ENCODE assay signal across 9 cellular contexts in the genomic region with DNA sequence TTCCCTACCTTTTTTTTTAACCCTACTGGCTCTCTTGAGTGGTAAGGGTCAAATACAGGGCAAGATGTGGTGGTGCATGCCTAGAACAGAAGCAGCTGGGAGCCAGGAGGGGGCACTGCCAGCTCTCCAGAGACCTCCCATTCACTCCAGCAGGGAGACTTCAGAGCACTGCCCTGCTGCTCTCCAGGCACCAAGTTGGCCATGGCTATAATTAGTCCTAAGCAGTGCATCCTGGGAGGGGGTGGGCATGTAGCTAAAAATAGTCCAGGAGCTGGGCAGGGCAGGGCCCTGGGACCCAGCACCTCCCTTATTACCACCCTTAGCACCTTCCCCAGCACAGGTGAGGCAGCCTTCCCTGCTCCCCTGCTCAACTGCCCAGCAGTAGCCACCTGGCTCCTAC. TPM values are rescaled to one million over a fixed set of nuclear protein-coding genes. Genes with fewer than 3 reads are reported as not detected.
A peak's percentile ranks its signal among the peaks of the same experiment; 100 is the strongest.
DNase-seq lines count a peak whose midpoint lies in the region; ATAC-seq, FAIRE-seq and TF ChIP-seq lines count a peak whose summit lies in the region.
"Had no signal": no experiment of that assay in that cellular context is flagged by ENCODE, and none has a peak within 500 bp of the region (broad histone marks: within the 10 kb centered on the region; RNA-seq: fewer than 3 reads in every experiment).

No MANE protein-coding gene starts in this region.

- H3K4me1 Mint-ChIP-seq in activated T-helper 17 cell treated with anti-CD3 and anti-CD28 coated beads, Interleukin-2, amount 50 U/mL, for 72 hours = peaks cover 36% of the 10 kb centered on the region
- H3K4me1 Mint-ChIP-seq in naive thymus-derived CD4-positive, alpha-beta T cell = peaks cover 21 to 65% (median 48%) of the 10 kb centered on the region in 7 donors

- no peak overlapping the region for H3K27ac Mint-ChIP-seq in activated T-helper 17 cell treated with anti-CD3 and anti-CD28 coated beads, Interleukin-2, amount 50 U/mL, for 72 hours
- no peak overlapping the region for H3K27ac Mint-ChIP-seq in naive thymus-derived CD4-positive, alpha-beta T cell

- H3K9me3 ChIP-seq in naive thymus-derived CD4-positive, alpha-beta T cell (ENCODE audit: control insufficient read depth in 2 of 3, low read length in 3 of 3) = no peaks in the 10 kb centered on the region
- H3K9me3 ChIP-seq: lower lobe of right lung had no signal

- H3K27me3 ChIP-seq in HL-60 (ENCODE audit: insufficient read depth, poor library complexity, severe bottlenecking) = peaks cover 11% of the 10 kb centered on the region
- H3K27me3 ChIP-seq in kidney epithelial cell (ENCODE audit: control insufficient read depth, insufficient read depth, low read length) = peaks cover 14% of the 10 kb centered on the region
- no peaks in the 10 kb centered on the region for H3K27me3 ChIP-seq in naive thymus-derived CD4-positive, alpha-beta T cell (ENCODE audit: control insufficient read depth in 2 of 2, insufficient read depth in 2 of 2, low read length in 2 of 2)

- no peaks in the 10 kb centered on the region for H3K9me3 Mint-ChIP-seq in activated T-helper 17 cell treated with anti-CD3 and anti-CD28 coated beads, Interleukin-2, amount 50 U/mL, for 72 hours
- no peaks in the 10 kb centered on the region for H3K9me3 Mint-ChIP-seq in naive thymus-derived CD4-positive, alpha-beta T cell

- H3K36me3 ChIP-seq in kidney epithelial cell (ENCODE audit: control insufficient read depth, insufficient read depth, low read length) = no peaks in the 10 kb centered on the region
- H3K36me3 ChIP-seq in naive thymus-derived CD4-positive, alpha-beta T cell (ENCODE audit: control insufficient read depth in 2 of 3, insufficient read depth in 3 of 3, low read length in 3 of 3) = no peaks in the 10 kb centered on the region
- H3K36me3 ChIP-seq: lower lobe of right lung had no signal

- intact Hi-C loops in naive thymus-derived CD4-positive, alpha-beta T cell (cut with micrococcal nuclease) = loop anchor here in 1 of 2 donors (5.0 to 10.0 kb wide), 2 partner anchors 158 to 496 kb away; partner anchors contain the start of gene NSRP1

- H3K36me3 Mint-ChIP-seq in activated T-helper 17 cell treated with anti-CD3 and anti-CD28 coated beads, Interleukin-2, amount 50 U/mL, for 72 hours (ENCODE audit: low read depth) = no peaks in the 10 kb centered on the region
- H3K36me3 Mint-ChIP-seq in naive thymus-derived CD4-positive, alpha-beta T cell = no peaks in the 10 kb centered on the region

- H3K4me3 ChIP-seq in HL-60 (replicated peaks; ENCODE audit: insufficient read depth, low read length) = no peak overlapping the region
- H3K4me3 ChIP-seq in kidney epithelial cell (ENCODE audit: low read depth, low read length) = no peak overlapping the region
- no peak overlapping the region for H3K4me3 ChIP-seq in naive thymus-derived CD4-positive, alpha-beta T cell (ENCODE audit: low read length)
- H3K4me3 ChIP-seq: lower lobe of right lung had no signal

- no peaks in the 10 kb centered on the region for H3K27me3 Mint-ChIP-seq in activated T-helper 17 cell treated with anti-CD3 and anti-CD28 coated beads, Interleukin-2, amount 50 U/mL, for 72 hours
- peaks cover 0 to 21% (median 0%) of the 10 kb centered on the region in 5 donors for H3K27me3 Mint-ChIP-seq in naive thymus-derived CD4-positive, alpha-beta T cell

- POLR2A ChIA-PET in HEK293T (lab: Yijun Ruan, JAX) = no interaction called here
- POLR2A ChIA-PET in naive thymus-derived CD4-positive, alpha-beta T cell (lab: Charles Lee) = interaction anchor here (1.7 to 4.6 kb wide), 3 partner anchors 27 to 160 kb away, joined by 3 to 59 read pairs (median 5); partner anchors contain the start of genes ANKRD13B and GIT1

- peak overlapping the region; percentile 85 for H3K4me3 Mint-ChIP-seq in activated T-helper 17 cell treated with anti-CD3 and anti-CD28 coated beads, Interleukin-2, amount 50 U/mL, for 72 hours
- peak overlapping the region in 3 of 10 donors; percentile 20 to 93 (median 29) for H3K4me3 Mint-ChIP-seq in naive thymus-derived CD4-positive, alpha-beta T cell

- no peak for FAIRE-seq in D721Med (lab: Jason Lieb, UNC)

- no peak for DNase-seq in D721Med (ENCODE audit: insufficient read length, low spot score)
- peak in 1 of 2 experiments; percentile 24 for DNase-seq in HL-60 (ENCODE audit: low read depth in 1 of 2, low spot score in 1 of 2)
- no peak for DNase-seq in kidney epithelial cell (ENCODE audit: low read depth)
- DNase-seq in HEK293T (ENCODE audit: extremely low spot score) = no peak
- DNase-seq in naive thymus-derived CD4-positive, alpha-beta T cell = no peak
- DNase-seq: lower lobe of right lung had no signal

- peaks cover 29 to 41% of the 10 kb centered on the region in 2 donors for H3K4me1 ChIP-seq in naive thymus-derived CD4-positive, alpha-beta T cell (ENCODE audit: control insufficient read depth in 2 of 2, insufficient read depth in 2 of 2, low read length in 2 of 2)

- no peak for ATAC-seq in activated T-helper 17 cell treated with anti-CD3 and anti-CD28 coated beads, Interleukin-2, amount 50 U/mL, for 72 hours (replicated peaks)
- ATAC-seq in GM18498 (IDR thresholded peaks at IDR 0.05; ENCODE audit: unreplicated experiment) (no peak), GM21825 (IDR thresholded peaks at IDR 0.05; ENCODE audit: unreplicated experiment) (no peak)
- ATAC-seq in naive thymus-derived CD4-positive, alpha-beta T cell = no peak
- ATAC-seq: lower lobe of right lung had no signal

- H3K27ac ChIP-seq in HL-60 (replicated peaks) = no peak overlapping the region
- H3K27ac ChIP-seq in naive thymus-derived CD4-positive, alpha-beta T cell (ENCODE audit: low read depth, low read length) = no peak overlapping the region
- H3K27ac ChIP-seq: lower lobe of right lung had no signal

- peak; percentile 36 for TF ChIP-seq CTCF in D721Med (IDR thresholded peaks at IDR 0.05; ENCODE audit: insufficient read depth, missing control alignments)
- TF ChIP-seq CTCF in HL-60 (IDR thresholded peaks at IDR 0.05; ENCODE audit: insufficient read depth, low read length) = peak; percentile 3
- peak; percentile 54 for TF ChIP-seq CTCF in kidney epithelial cell (IDR thresholded peaks at IDR 0.05; ENCODE audit: insufficient read depth, low read length, poor library complexity, severe bottlenecking)

- CTCF ChIA-PET in HEK293T (lab: Yijun Ruan, JAX) = interaction anchor here (0.6 kb wide), 1 partner anchor 192 kb away, joined by 3 read pairs; no protein-coding TSS in a partner anchor
- CTCF ChIA-PET in naive thymus-derived CD4-positive, alpha-beta T cell (lab: Charles Lee) = interaction anchor here (6.4 kb wide), 1 partner anchor 159 kb away, joined by 37 read pairs; no protein-coding TSS in a partner anchor

TF ChIP-seq in HEK293T, 16 proteins besides CTCF, POLR2A, EP300 and RAD21 (continues in another document):
- TF ChIP-seq HDGF (IDR thresholded peaks at IDR 0.05; ENCODE audit: borderline replicate concordance) = no peak
- no peak for TF ChIP-seq LEF1 (IDR thresholded peaks at IDR 0.05; ENCODE audit: borderline replicate concordance)
- no peak for TF ChIP-seq CTBP1 (IDR thresholded peaks at IDR 0.05; ENCODE audit: borderline replicate concordance)
- no peak for TF ChIP-seq L3MBTL2 (conservative IDR thresholded peaks at IDR 0.05)
- TF ChIP-seq NFRKB (IDR thresholded peaks at IDR 0.05) = no peak
- TF ChIP-seq TARDBP (IDR thresholded peaks at IDR 0.05) = no peak
- no peak for TF ChIP-seq ZNF384 (IDR thresholded peaks at IDR 0.05)
- no peak for TF ChIP-seq SP1 (IDR thresholded peaks at IDR 0.05)
- TF ChIP-seq, protein P1, sequence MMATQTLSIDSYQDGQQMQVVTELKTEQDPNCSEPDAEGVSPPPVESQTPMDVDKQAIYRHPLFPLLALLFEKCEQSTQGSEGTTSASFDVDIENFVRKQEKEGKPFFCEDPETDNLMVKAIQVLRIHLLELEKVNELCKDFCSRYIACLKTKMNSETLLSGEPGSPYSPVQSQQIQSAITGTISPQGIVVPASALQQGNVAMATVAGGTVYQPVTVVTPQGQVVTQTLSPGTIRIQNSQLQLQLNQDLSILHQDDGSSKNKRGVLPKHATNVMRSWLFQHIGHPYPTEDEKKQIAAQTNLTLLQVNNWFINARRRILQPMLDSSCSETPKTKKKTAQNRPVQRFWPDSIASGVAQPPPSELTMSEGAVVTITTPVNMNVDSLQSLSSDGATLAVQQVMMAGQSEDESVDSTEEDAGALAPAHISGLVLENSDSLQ (IDR thresholded peaks at IDR 0.05) = no peak
- TF ChIP-seq FOXK2 (IDR thresholded peaks at IDR 0.05) = no peak
- no peak for TF ChIP-seq SUZ12 (IDR thresholded peaks at IDR 0.05)
- no peak for TF ChIP-seq FOXA1 (IDR thresholded peaks at IDR 0.05)
- TF ChIP-seq FOXM1 (IDR thresholded peaks at IDR 0.05; ENCODE audit: borderline replicate concordance) = no peak
- no peak for TF ChIP-seq ARNT (IDR thresholded peaks at IDR 0.05)
- TF ChIP-seq BHLHE40 (IDR thresholded peaks at IDR 0.05; ENCODE audit: borderline replicate concordance) = no peak

RNA-seq across cellular contexts. Expression of gene CORO6, which starts 3.5 kb away (rescaled TPM):
- 10 to 100 TPM in 1 of 2 donors, 1 to 10 TPM in 1; 2.5 to 12.0 TPM for total RNA-seq in activated T-helper 17 cell treated with anti-CD3 and anti-CD28 coated beads, Interleukin-2, amount 50 U/mL, for 72 hours
- 2.2 and 2.7 TPM in 2 replicates for total RNA-seq in kidney epithelial cell
- 1 to 10 TPM; 1.4 to 3.1 (median 1.7) TPM for total RNA-seq in naive thymus-derived CD4-positive, alpha-beta T cell
- under 1 TPM; 0.15 to 0.35 TPM for polyA plus RNA-seq in naive thymus-derived CD4-positive, alpha-beta T cell

RNA-seq across cellular contexts. Expression of gene ANKRD13B, which starts 26.3 kb away (rescaled TPM):
- 10 to 100 TPM; 10.4 to 27.7 TPM for total RNA-seq in activated T-helper 17 cell treated with anti-CD3 and anti-CD28 coated beads, Interleukin-2, amount 50 U/mL, for 72 hours
- total RNA-seq in kidney epithelial cell = 13.1 and 13.8 TPM in 2 replicates
- total RNA-seq in naive thymus-derived CD4-positive, alpha-beta T cell = 1 to 10 TPM in 3 of 5 experiments, under 1 TPM in 2; 0.70 to 9.8 (median 1.5) TPM
- under 1 TPM in 1 of 2 donors, not detected in 1; 0.51 TPM for polyA plus RNA-seq in naive thymus-derived CD4-positive, alpha-beta T cell

RNA-seq across cellular contexts. Expression of gene GIT1, which starts 29.8 kb away (rescaled TPM):
- 10 to 100 TPM; 52.4 to 65.7 TPM for total RNA-seq in activated T-helper 17 cell treated with anti-CD3 and anti-CD28 coated beads, Interleukin-2, amount 50 U/mL, for 72 hours
- 63.8 and 89.8 TPM in 2 replicates for total RNA-seq in kidney epithelial cell
- total RNA-seq in naive thymus-derived CD4-positive, alpha-beta T cell = 10 to 100 TPM; 42.5 to 76.3 (median 62.4) TPM
- 10 to 100 TPM in 1 of 2 donors, 1 to 10 TPM in 1; 6.8 to 20.0 TPM for polyA plus RNA-seq in naive thymus-derived CD4-positive, alpha-beta T cell

RNA-seq across cellular contexts. Expression of gene TP53I13, which starts 50.8 kb away (rescaled TPM):
- 10 to 100 TPM; 45.7 to 58.1 TPM for total RNA-seq in activated T-helper 17 cell treated with anti-CD3 and anti-CD28 coated beads, Interleukin-2, amount 50 U/mL, for 72 hours
- total RNA-seq in kidney epithelial cell = 68.4 and 70.4 TPM in 2 replicates
- 10 to 100 TPM; 61.6 to 87.5 (median 62.8) TPM for total RNA-seq in naive thymus-derived CD4-positive, alpha-beta T cell
- polyA plus RNA-seq in naive thymus-derived CD4-positive, alpha-beta T cell = 10 to 100 TPM; 19.3 to 26.8 TPM

RNA-seq across cellular contexts. Expression of gene ABHD15, which starts 52.4 kb away (rescaled TPM):
- 10 to 100 TPM; 10.1 to 15.1 TPM for total RNA-seq in activated T-helper 17 cell treated with anti-CD3 and anti-CD28 coated beads, Interleukin-2, amount 50 U/mL, for 72 hours
- total RNA-seq in kidney epithelial cell = 6.4 and 8.3 TPM in 2 replicates
- 10 to 100 TPM in 2 of 5 experiments, 1 to 10 TPM in 3; 8.6 to 17.6 (median 10.0) TPM for total RNA-seq in naive thymus-derived CD4-positive, alpha-beta T cell
- polyA plus RNA-seq in naive thymus-derived CD4-positive, alpha-beta T cell = 1 to 10 TPM; 3.1 to 5.3 TPM

Comparison
In these comparisons a context has a peak if more than half of its experiments do, and no peak if none do; other contexts are left out.
1. CTCF ChIP-seq: peak in every context shown above with its lines; median percentile 54 in kidney epithelial cell; 36 in D721Med; 3 in HL-60.